In the genomic region with DNA sequence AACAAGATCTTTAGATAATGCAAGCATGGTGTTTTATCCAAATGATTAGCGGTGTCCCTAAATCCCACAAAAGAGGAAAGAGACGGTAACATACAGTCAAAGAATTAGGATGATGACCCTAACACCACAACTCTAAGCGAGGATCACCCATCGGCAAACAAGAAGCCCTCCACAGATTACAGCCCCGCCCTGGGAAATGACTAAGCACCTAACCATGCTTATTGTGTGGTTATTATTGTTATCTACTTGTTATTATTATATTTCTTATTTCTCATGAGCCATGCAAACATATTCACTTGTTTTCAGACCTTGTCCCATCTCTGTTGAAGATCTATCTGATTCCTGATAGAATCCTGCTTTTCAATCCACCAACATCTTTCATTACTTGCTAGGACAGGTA, we compare ENCODE assay signal across 26 cellular contexts.
"Had no signal": no experiment of that assay in that cellular context is flagged by ENCODE, and none has a peak within 500 bp of the region (broad histone marks: within the 10 kb centered on the region; RNA-seq: fewer than 3 reads in every experiment).

No MANE protein-coding gene starts in this region.

- H3K4me1 ChIP-seq: esophagus squamous epithelium, gastroesophageal sphincter, heart left ventricle, parathyroid adenoma, right lobe of liver, tibial artery had no signal

- H3K27me3 Mint-ChIP-seq: stimulated activated naive CD8-positive, alpha-beta T cell treated with anti-CD3 and anti-CD28 coated beads, Interleukin-15, amount 100 ng/mL, for 72 hours had no signal

- H3K9ac ChIP-seq: parathyroid adenoma had no signal

- DNase-seq: activated CD4-positive, alpha-beta T cell treated with anti-CD3 and anti-CD28 coated beads for 1 hour; activated CD4-positive, alpha-beta T cell treated with anti-CD3 and anti-CD28 coated beads, Interleukin-2, amount 50 U/mL, for 1 hour; activated CD8-positive, alpha-beta T cell treated with anti-CD3 and anti-CD28 coated beads, Interleukin-2, amount 10 ng/mL, durations not matched to agents 7 days and 5 days; activated naive CD4-positive, alpha-beta T cell; activated T-cell treated with anti-CD3 and anti-CD28 coated beads, Interleukin-2, amount 50 U/mL, for 24 hours; amniotic stem cell; dermis blood vessel endothelial cell; effector memory CD4-positive, alpha-beta T cell; esophagus squamous epithelium; heart left ventricle; islet precursor cell; left colon; mesendoderm; mucosa of descending colon; nucleus accumbens; right lobe of liver; stimulated activated CD4-positive, alpha-beta T cell treated with anti-CD3 and anti-CD28 coated beads, Interleukin-1b, Interleukin-23, amount 100 ng/mL, for 48 hours; stimulated activated naive CD8-positive, alpha-beta T cell treated with anti-CD3 and anti-CD28 coated beads, Interleukin-15, amount 100 ng/mL, for 72 hours; T-cell; tibial artery had no signal

- H3K9me3 ChIP-seq: esophagus squamous epithelium, gastroesophageal sphincter, heart left ventricle, mucosa of descending colon, right lobe of liver, tibial artery had no signal

- ATAC-seq: activated CD8-positive, alpha-beta T cell treated with anti-CD3 and anti-CD28 coated beads, Interleukin-2, amount 10 ng/mL, durations not matched to agents 7 days and 5 days; gastroesophageal sphincter; heart left ventricle; left colon; mucosa of descending colon; right lobe of liver; stimulated activated naive CD8-positive, alpha-beta T cell treated with anti-CD3 and anti-CD28 coated beads, Interleukin-15, amount 100 ng/mL, for 72 hours; T-cell had no signal

- H3K36me3 ChIP-seq: esophagus squamous epithelium, gastroesophageal sphincter, heart left ventricle, right lobe of liver, tibial artery had no signal

- H3K27ac ChIP-seq: esophagus squamous epithelium, gastroesophageal sphincter, heart left ventricle, parathyroid adenoma, right lobe of liver, skin epidermis, tibial artery had no signal

- H3K27me3 ChIP-seq: gastroesophageal sphincter, heart left ventricle, right lobe of liver, tibial artery had no signal

- H3K4me3 Mint-ChIP-seq: activated CD8-positive, alpha-beta T cell treated with anti-CD3 and anti-CD28 coated beads, Interleukin-2, amount 10 ng/mL, durations not matched to agents 7 days and 5 days; activated naive CD8-positive, alpha-beta T cell; activated T-cell treated with anti-CD3 and anti-CD28 coated beads, Interleukin-2, amount 50 U/mL, for 24 hours; stimulated activated naive CD8-positive, alpha-beta T cell treated with anti-CD3 and anti-CD28 coated beads, Interleukin-15, amount 100 ng/mL, for 72 hours; T-cell; T-helper 2 cell treated with Interferon-gamma antibody and Interleukin-4, amounts not matched to agents 5 μg/mL and 100 μg/mL, for 36 hours had no signal

- H2AFZ ChIP-seq: parathyroid adenoma had no signal

- H3K36me3 Mint-ChIP-seq: activated naive CD8-positive, alpha-beta T cell; T-cell had no signal

- H3K4me1 Mint-ChIP-seq: T-cell had no signal

- H3K27ac Mint-ChIP-seq: activated CD8-positive, alpha-beta T cell treated with anti-CD3 and anti-CD28 coated beads, Interleukin-2, amount 10 ng/mL, durations not matched to agents 7 days and 5 days; activated naive CD8-positive, alpha-beta T cell; activated T-cell treated with anti-CD3 and anti-CD28 coated beads, Interleukin-2, amount 50 U/mL, for 24 hours; activated T-helper 2 cell treated with anti-CD3 and anti-CD28 coated beads, Interferon-gamma antibody, Interleukin-2, Interleukin-4, amounts not matched to agents 10 μg/mL and 5 μg/mL and 100 μg/mL, durations not matched to agents 14 hours and 24 hours and 36 hours; stimulated activated naive CD8-positive, alpha-beta T cell treated with anti-CD3 and anti-CD28 coated beads, Interleukin-15, amount 100 ng/mL, for 72 hours; T-cell; T-helper 2 cell treated with Interferon-gamma antibody and Interleukin-4, amounts not matched to agents 5 μg/mL and 100 μg/mL, for 36 hours had no signal

- H3K79me2 ChIP-seq: parathyroid adenoma had no signal

- H3K9me3 Mint-ChIP-seq: activated T-cell treated with anti-CD3 and anti-CD28 coated beads, Interleukin-2, amount 50 U/mL, for 24 hours; activated T-helper 2 cell treated with anti-CD3 and anti-CD28 coated beads, Interferon-gamma antibody, Interleukin-2, Interleukin-4, amounts not matched to agents 10 μg/mL and 5 μg/mL and 100 μg/mL, durations not matched to agents 14 hours and 24 hours and 36 hours; stimulated activated naive CD8-positive, alpha-beta T cell treated with anti-CD3 and anti-CD28 coated beads, Interleukin-15, amount 100 ng/mL, for 72 hours; T-cell; T-helper 2 cell treated with Interferon-gamma antibody and Interleukin-4, amounts not matched to agents 5 μg/mL and 100 μg/mL, for 36 hours had no signal

- H3K4me3 ChIP-seq: esophagus squamous epithelium, gastroesophageal sphincter, heart left ventricle, mucosa of descending colon, right lobe of liver, skin epidermis, tibial artery had no signal
